20 cellular contexts compared by ENCODE assay signal in the genomic region with DNA sequence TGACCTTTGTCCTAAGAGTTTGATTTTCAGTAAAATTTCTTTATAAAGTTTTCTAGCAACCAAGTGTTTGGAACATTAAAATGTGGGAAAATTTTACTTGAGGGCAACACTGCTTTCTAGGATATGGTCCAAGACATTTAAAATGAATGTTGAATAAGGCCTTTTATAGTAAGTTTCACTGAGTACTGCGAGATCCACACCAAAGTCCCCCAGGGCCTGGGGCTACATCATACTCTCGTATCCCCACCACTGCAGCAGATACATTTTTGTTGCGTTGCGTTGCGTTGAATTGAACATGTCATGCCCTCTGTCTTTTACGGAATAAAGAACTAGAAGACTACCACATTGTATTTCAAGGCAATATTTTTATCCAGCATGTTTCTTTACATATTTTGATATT. TPM values are rescaled to one million over a fixed set of nuclear protein-coding genes. Genes with fewer than 3 reads are reported as not detected.
A peak's percentile ranks its signal among the peaks of the same experiment; 100 is the strongest.
DNase-seq lines count a peak whose midpoint lies in the region; ATAC-seq and TF ChIP-seq lines count a peak whose summit lies in the region.
"Had no signal": no experiment of that assay in that cellular context is flagged by ENCODE, and none has a peak within 500 bp of the region (broad histone marks: within the 10 kb centered on the region; RNA-seq: fewer than 3 reads in every experiment).

No MANE protein-coding gene starts in this region.

- intact Hi-C loops in sciatic nerve (cut with DNase I) = no loop called here

- peaks cover 11% of the 10 kb centered on the region; the same call in 1 of the 2 replicates for H3K36me3 Mint-ChIP-seq in HFFc6 (ENCODE audit: low read depth)
- H3K36me3 Mint-ChIP-seq in type B pancreatic cell = peaks cover 20% of the 10 kb centered on the region
- H3K36me3 Mint-ChIP-seq: CD14-positive monocyte had no signal

- H3K4me3 Mint-ChIP-seq in HFFc6 (no peak overlapping the region), type B pancreatic cell (no peak overlapping the region)
- H3K4me3 Mint-ChIP-seq: CD14-positive monocyte; CD4-positive, alpha-beta T cell; CD8-positive, alpha-beta memory T cell had no signal

- H3K27me3 Mint-ChIP-seq in HFFc6 (ENCODE audit: insufficient read depth) = no peaks in the 10 kb centered on the region
- no peaks in the 10 kb centered on the region for H3K27me3 Mint-ChIP-seq in type B pancreatic cell
- H3K27me3 Mint-ChIP-seq: CD4-positive, alpha-beta T cell; CD8-positive, alpha-beta memory T cell had no signal

- no peak for DNase-seq in HFFc6
- DNase-seq in SK-MEL-5 (ENCODE audit: low read depth, low spot score) = peak; percentile 14
- DNase-seq in epidermal melanocyte (ENCODE audit: insufficient read length, low spot score) = peak; percentile 74
- no peak for DNase-seq in sciatic nerve (ENCODE audit: low spot score)
- DNase-seq in type B pancreatic cell (ENCODE audit: extremely low spot score, unreplicated experiment) = no peak
- no peak for DNase-seq in stimulated activated CD4-positive, alpha-beta T cell treated with anti-CD3 and anti-CD28 coated beads, Interleukin-15, amount 100 ng/mL, for 24 hours
- DNase-seq: 8988T; ACHN; AML-193; BE2C; Calu3; CD4-positive, alpha-beta T cell; CD8-positive, alpha-beta memory T cell; COR-L47; DMS53; DMS79 treated with DMSO at 0.1 percent for 48 hours; GF-D8; GOT3 had no signal

- TF ChIP-seq CTCF in HFFc6 (IDR thresholded peaks at IDR 0.05) (no peak), type B pancreatic cell (conservative IDR thresholded peaks at IDR 0.05) (no peak)

- H3K27ac Mint-ChIP-seq in HFFc6 (0 out of 2 replicates have a peak overlapping the region, but pooled peaks have one; percentile 79), type B pancreatic cell (no peak overlapping the region)
- H3K27ac Mint-ChIP-seq: CD4-positive, alpha-beta T cell; CD8-positive, alpha-beta memory T cell had no signal

- in situ Hi-C loops in SK-MEL-5 (cut with HindIII; ENCODE audit: low pct_unique_long_range_greater_than_20kb, low sequenced_read_pairs) = no loop called here

- ATAC-seq in sciatic nerve (peak; percentile 64), HG03354 (IDR thresholded peaks at IDR 0.05; ENCODE audit: poor library complexity, severe bottlenecking, unreplicated experiment) (no peak)

- no peaks in the 10 kb centered on the region for H3K9me3 Mint-ChIP-seq in HFFc6
- H3K9me3 Mint-ChIP-seq in type B pancreatic cell = peaks cover 4% of the 10 kb centered on the region
- H3K9me3 Mint-ChIP-seq: CD4-positive, alpha-beta T cell; CD8-positive, alpha-beta memory T cell had no signal

- H3K4me1 Mint-ChIP-seq in HFFc6 (ENCODE audit: low read depth) = peaks cover 43% of the 10 kb centered on the region
- H3K4me1 Mint-ChIP-seq in type B pancreatic cell (ENCODE audit: unreplicated experiment) = no peaks in the 10 kb centered on the region

RNA-seq across cellular contexts. Expression of a gene that starts 44.5 kb away (rescaled TPM):
- total RNA-seq in HFFc6 (2021; fragmentation: NEBNext Ultra II Directional; extraction: Animal tissue kit (Norgen Biotek cat#: 25700)) = 10 to 100 TPM; 16.2 to 32.6 (median 29.0) TPM
- 0.21 and 0.24 TPM in 2 replicates for total RNA-seq in SK-MEL-5 (2014; rRNA removed; shearing (Covaris generic))
- 0.08 and 0.17 TPM in 2 replicates for polyA plus RNA-seq in SK-MEL-5 (2015; cell fraction: cytosol; rRNA removed)
- 0.09 and 2.9 TPM in 2 replicates for polyA plus RNA-seq in SK-MEL-5 (2015; cell fraction: nucleus; rRNA removed)
- total RNA-seq in sciatic nerve (4.7 TPM), type B pancreatic cell (ENCODE audit: low replicate concordance) (12.4 and 22.9 TPM in 2 replicates)
- polyA plus RNA-seq: CD14-positive monocyte had no signal

Comparison
In these comparisons a context has a peak if more than half of its experiments do, and no peak if none do; other contexts are left out.
1. DNase-seq: peak in SK-MEL-5 (single experiment) and epidermal melanocyte (single experiment); none in HFFc6 (single experiment), sciatic nerve (single experiment), type B pancreatic cell (single experiment) and stimulated activated CD4-positive, alpha-beta T cell treated with anti-CD3 and anti-CD28 coated beads, Interleukin-15, amount 100 ng/mL, for 24 hours (single experiment).